8 cellular contexts compared by ENCODE assay signal in the genomic region with DNA sequence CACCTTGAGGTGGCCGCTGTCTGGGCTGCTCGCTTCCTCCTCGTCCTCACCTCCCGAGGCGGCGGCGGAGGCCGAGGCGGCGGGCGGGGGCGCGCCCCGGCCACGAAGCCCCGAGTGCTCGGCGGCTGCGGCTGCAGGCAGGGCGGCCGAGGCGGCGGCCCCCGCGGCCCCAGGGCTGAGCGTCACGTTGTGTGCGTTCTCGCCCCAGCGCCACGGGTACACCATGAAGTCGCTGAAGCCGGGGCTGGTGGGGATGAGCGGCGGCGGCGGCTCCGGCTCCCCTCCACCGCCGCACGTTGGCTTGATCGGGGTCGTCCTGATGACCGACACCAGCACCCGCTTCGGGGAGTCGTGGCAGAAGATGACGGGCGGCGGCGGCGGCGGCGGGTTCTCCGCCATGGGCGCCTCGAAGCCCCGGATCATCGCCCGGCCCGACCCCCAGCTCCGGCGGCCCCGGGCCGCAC. TPM values are rescaled to one million over a fixed set of nuclear protein-coding genes. Genes with fewer than 3 reads are reported as not detected.
DNase-seq lines count a peak whose midpoint lies in the region; ATAC-seq and TF ChIP-seq lines count a peak whose summit lies in the region.

No MANE protein-coding gene starts in this region.

- TF ChIP-seq POLR2A in gastroesophageal sphincter (IDR thresholded peaks at IDR 0.05), result no peak

- peak overlapping the region; percentile 76 to 99 (median 90) for H3K4me2 ChIP-seq in BLaER1 treated with 17β-estradiol and CSF1 and Interleukin-3, amounts not matched to agents 10 nM and 100 nM

- no peak for TF ChIP-seq EP300 in gastroesophageal sphincter (IDR thresholded peaks at IDR 0.05)

- H3K27me3 ChIP-seq in BLaER1 treated with 17β-estradiol and CSF1 and Interleukin-3, amounts not matched to agents 10 nM and 100 nM, result no peaks in the 10 kb centered on the region
- H3K27me3 ChIP-seq in gastroesophageal sphincter (no peaks in the 10 kb centered on the region), psoas muscle (ENCODE audit: insufficient read depth in 3 of 3, low read length in 2 of 3) (no peaks in the 10 kb centered on the region)

- peak overlapping the region; percentile 74 to 97 (median 92) for H3K4me3 ChIP-seq in BLaER1 treated with 17β-estradiol and CSF1 and Interleukin-3, amounts not matched to agents 10 nM and 100 nM
- peak overlapping the region; percentile 62 to 87 for H3K4me3 ChIP-seq in gastroesophageal sphincter
- H3K4me3 ChIP-seq in psoas muscle, result peak overlapping the region; percentile 80

- peaks cover 0 to 46% (median 41%) of the 10 kb centered on the region in 11 experiments; a peak in 16 of 22 replicates for H4K20me1 ChIP-seq in BLaER1 treated with 17β-estradiol and CSF1 and Interleukin-3, amounts not matched to agents 10 nM and 100 nM

- peak overlapping the region; percentile 80 for H3K4me3 Mint-ChIP-seq in activated CD4-positive, alpha-beta memory T cell treated with anti-CD3 and anti-CD28 coated beads, Interleukin-2, amount 10 ng/mL, durations not matched to agents 7 days and 5 days

- peak overlapping the region; percentile 80 to 99 (median 96) for H3K9ac ChIP-seq in BLaER1 treated with 17β-estradiol and CSF1 and Interleukin-3, amounts not matched to agents 10 nM and 100 nM

- CTCF ChIA-PET in activated CD4-positive, alpha-beta memory T cell treated with anti-CD3 and anti-CD28 coated beads, Interleukin-2, amount 10 ng/mL, durations not matched to agents 7 days and 5 days (lab: Charles Lee), result no interaction called here

- no peaks in the 10 kb centered on the region for H3K27me3 Mint-ChIP-seq in activated CD4-positive, alpha-beta memory T cell treated with anti-CD3 and anti-CD28 coated beads, Interleukin-2, amount 10 ng/mL, durations not matched to agents 7 days and 5 days

- H3K27ac Mint-ChIP-seq in activated CD4-positive, alpha-beta memory T cell treated with anti-CD3 and anti-CD28 coated beads, Interleukin-2, amount 10 ng/mL, durations not matched to agents 7 days and 5 days, result peak overlapping the region; percentile 93

- no CpG with 5 or more reads among the region's 65 CpGs for WGBS in gastroesophageal sphincter (ENCODE audit: low coverage in 1 of 2), 2 donors
- WGBS in psoas muscle, 3 donors, result 0% methylated on average over 30 to 65 of the region's 65 CpGs

- H3K4me1 Mint-ChIP-seq in activated CD4-positive, alpha-beta memory T cell treated with anti-CD3 and anti-CD28 coated beads, Interleukin-2, amount 10 ng/mL, durations not matched to agents 7 days and 5 days, result peaks cover 55% of the 10 kb centered on the region

- peak overlapping the region; percentile 15 to 99 (median 96); a peak in 21 of 22 replicates for H3K27ac ChIP-seq in BLaER1 treated with 17β-estradiol and CSF1 and Interleukin-3, amounts not matched to agents 10 nM and 100 nM
- H3K27ac ChIP-seq in gastroesophageal sphincter (peak overlapping the region; percentile 76 to 100 (median 98)), psoas muscle (peak overlapping the region; percentile 95)

- peaks cover 24% of the 10 kb centered on the region for H3K36me3 Mint-ChIP-seq in activated CD4-positive, alpha-beta memory T cell treated with anti-CD3 and anti-CD28 coated beads, Interleukin-2, amount 10 ng/mL, durations not matched to agents 7 days and 5 days (ENCODE audit: low read depth)

- intact Hi-C loops in psoas muscle (cut with DNase I), result loop anchor here in 1 of 2 donors (2.0 kb wide), 1 partner anchor 237 kb away; a partner anchor contains a TSS

- H3K9me3 Mint-ChIP-seq in activated CD4-positive, alpha-beta memory T cell treated with anti-CD3 and anti-CD28 coated beads, Interleukin-2, amount 10 ng/mL, durations not matched to agents 7 days and 5 days, result no peaks in the 10 kb centered on the region

- H3K36me3 ChIP-seq in BLaER1 treated with 17β-estradiol and CSF1 and Interleukin-3, amounts not matched to agents 10 nM and 100 nM, result peaks cover 0 to 22% (median 0%) of the 10 kb centered on the region in 11 experiments; a peak in 7 of 22 replicates
- H3K36me3 ChIP-seq in gastroesophageal sphincter (no peaks in the 10 kb centered on the region), psoas muscle (ENCODE audit: insufficient read depth in 1 of 2, low read depth in 1 of 2) (no peaks in the 10 kb centered on the region)

- no peak for DNase-seq in activated CD4-positive, alpha-beta memory T cell treated with anti-CD3 and anti-CD28 coated beads, Interleukin-2, amount 10 ng/mL, durations not matched to agents 7 days and 5 days
- peak in 1 of 2 donors; percentile 56 for DNase-seq in psoas muscle
- no peak for DNase-seq in kidney glomerular epithelial cell (lab: John Stamatoyannopoulos, UW)

- H3K4me1 ChIP-seq in BLaER1 treated with 17β-estradiol and CSF1 and Interleukin-3, amounts not matched to agents 10 nM and 100 nM, result peaks cover 60 to 66% (median 64%) of the 10 kb centered on the region in 10 experiments
- H3K4me1 ChIP-seq in gastroesophageal sphincter (peaks cover 2 to 37% (median 25%) of the 10 kb centered on the region in 3 donors), psoas muscle (peaks cover 27% of the 10 kb centered on the region)

- peak; percentile 0 for ATAC-seq in HG02852 (IDR thresholded peaks at IDR 0.05; ENCODE audit: unreplicated experiment)
- no peak for ATAC-seq in gastroesophageal sphincter
- peak in 2 of 4 donors; percentile 0 to 1 for ATAC-seq in psoas muscle
- ATAC-seq in GM18868 (IDR thresholded peaks at IDR 0.05; ENCODE audit: unreplicated experiment), result no peak
- ATAC-seq in HG03378 (IDR thresholded peaks at IDR 0.05; ENCODE audit: unreplicated experiment), result no peak

- POLR2A ChIA-PET in activated CD4-positive, alpha-beta memory T cell treated with anti-CD3 and anti-CD28 coated beads, Interleukin-2, amount 10 ng/mL, durations not matched to agents 7 days and 5 days (lab: Charles Lee), result interaction anchor here (1.0 to 4.3 kb wide), 5 partner anchors 18 to 149 kb away, joined by 3 to 47 read pairs (median 4); a partner anchor contains a TSS

- TF ChIP-seq CTCF in gastroesophageal sphincter (IDR thresholded peaks at IDR 0.05) (no peak), psoas muscle (IDR thresholded peaks at IDR 0.05) (no peak)

- no peaks in the 10 kb centered on the region for H3K9me3 ChIP-seq in BLaER1 treated with 17β-estradiol and CSF1 and Interleukin-3, amounts not matched to agents 10 nM and 100 nM (replicated peaks in 1 of 11)
- H3K9me3 ChIP-seq in gastroesophageal sphincter, result no peaks in the 10 kb centered on the region
- no peaks in the 10 kb centered on the region for H3K9me3 ChIP-seq in psoas muscle

RNA-seq across cellular contexts. Expression of a gene that starts 0.5 kb away (rescaled TPM):
- 10 to 100 TPM; 27.7 to 28.7 TPM for total RNA-seq in activated CD4-positive, alpha-beta memory T cell treated with anti-CD3 and anti-CD28 coated beads, Interleukin-2, amount 10 ng/mL, durations not matched to agents 7 days and 5 days
- total RNA-seq in gastroesophageal sphincter, result 1 to 10 TPM; 1.4 to 3.7 (median 2.5) TPM
- 1 to 10 TPM in 2 of 4 donors, under 1 TPM in 2; 0.69 to 1.9 (median 1.2) TPM for total RNA-seq in psoas muscle
- polyA plus RNA-seq in psoas muscle, result 1 to 10 TPM; 1.0 to 3.3 (median 1.7) TPM

RNA-seq across cellular contexts. Expression of a gene that starts 32.3 kb away (rescaled TPM):
- 10 to 100 TPM; 13.1 to 14.1 TPM for total RNA-seq in activated CD4-positive, alpha-beta memory T cell treated with anti-CD3 and anti-CD28 coated beads, Interleukin-2, amount 10 ng/mL, durations not matched to agents 7 days and 5 days
- 100 to 1,000 TPM in 1 of 4 donors, 10 to 100 TPM in 3; 41.1 to 106 (median 60.0) TPM for total RNA-seq in gastroesophageal sphincter
- 10 to 100 TPM in 2 of 4 donors, 1 to 10 TPM in 2; 6.4 to 14.4 (median 10.0) TPM for total RNA-seq in psoas muscle
- 10 to 100 TPM in 1 of 3 donors, 1 to 10 TPM in 2; 8.7 to 13.6 (median 9.3) TPM for polyA plus RNA-seq in psoas muscle

RNA-seq across cellular contexts. Expression of a gene that starts 34.1 kb away (rescaled TPM):
- 10 to 100 TPM; 14.7 to 15.1 TPM for total RNA-seq in activated CD4-positive, alpha-beta memory T cell treated with anti-CD3 and anti-CD28 coated beads, Interleukin-2, amount 10 ng/mL, durations not matched to agents 7 days and 5 days
- 10 to 100 TPM; 16.6 to 39.3 (median 26.1) TPM for total RNA-seq in gastroesophageal sphincter
- total RNA-seq in psoas muscle, result 1 to 10 TPM; 2.1 to 5.9 (median 3.1) TPM
- 1 to 10 TPM; 2.0 to 5.3 (median 2.3) TPM for polyA plus RNA-seq in psoas muscle

Comparison
In these comparisons a context has a peak if more than half of its experiments do, and no peak if none do; other contexts are left out.
1. RNA of a gene that starts 0.5 kb away (total RNA-seq): 27.7 to 28.7 TPM in activated CD4-positive, alpha-beta memory T cell treated with anti-CD3 and anti-CD28 coated beads, Interleukin-2, amount 10 ng/mL, durations not matched to agents 7 days and 5 days; 1.4 to 3.7 TPM in gastroesophageal sphincter and 0.69 to 1.9 TPM in psoas muscle; every median in the first group is over 4 times any median in the second.
2. Peak in every context shown above with its lines, with median percentiles within 50 percentile points of each other: H3K27ac ChIP-seq and H3K4me3 ChIP-seq.